9 cellular contexts compared by ENCODE assay signal in genomic region chr11:107856981-107857517, GRCh38. TPM values are rescaled to one million over a fixed set of nuclear protein-coding genes. Genes with fewer than 3 reads are reported as not detected.
A peak's percentile ranks its signal among the peaks of the same experiment; 100 is the strongest.
DNase-seq lines count a peak whose midpoint lies in the region; ATAC-seq and TF ChIP-seq lines count a peak whose summit lies in the region.
"Had no signal": no experiment of that assay in that cellular context is flagged by ENCODE, and none has a peak within 500 bp of the region (broad histone marks: within the 10 kb centered on the region; RNA-seq: fewer than 3 reads in every experiment).

No MANE protein-coding gene starts in this region.

- H3K4me3 Mint-ChIP-seq in effector memory CD8-positive, alpha-beta T cell, result peak overlapping the region; percentile 95 to 97

- H3K4me1 Mint-ChIP-seq in effector memory CD8-positive, alpha-beta T cell (ENCODE audit: low read depth in 2 of 2), result peaks cover 25 to 32% of the 10 kb centered on the region in 2 donors

- TF ChIP-seq CTCF in GM12864 (IDR thresholded peaks at IDR 0.05; ENCODE audit: low read depth, low read length, missing control alignments), result no peak
- TF ChIP-seq CTCF in NB4 (IDR thresholded peaks at IDR 0.05; ENCODE audit: low read depth, low read length), result no peak
- no peak for TF ChIP-seq CTCF in prostate gland (IDR thresholded peaks at IDR 0.05)
- no peak for TF ChIP-seq CTCF in GM13977 (IDR thresholded peaks at IDR 0.05; ENCODE audit: extremely low read depth, insufficient read depth, missing control alignments)

- H3K36me3 Mint-ChIP-seq in effector memory CD8-positive, alpha-beta T cell (ENCODE audit: insufficient read depth), result peaks cover 19% of the 10 kb centered on the region

- in situ Hi-C loops in GM13977 (cut with MboI; ENCODE audit: low pct_unique_long_range_greater_than_20kb, low sequenced_read_pairs, unreplicated experiment), result no loop called here

- DNase-seq in GM12864 (ENCODE audit: low read depth), result no peak
- peak; percentile 42 for DNase-seq in NB4 (ENCODE audit: low read depth)
- DNase-seq in effector memory CD8-positive, alpha-beta T cell, result no peak
- no peak for DNase-seq in prostate gland (ENCODE audit: low spot score)
- DNase-seq in GM13977 (ENCODE audit: low spot score), result no peak
- DNase-seq in NOMO-1 treated with DMSO at 0.1 percent for 48 hours (lab: John Stamatoyannopoulos, UW; ENCODE audit: unreplicated experiment), result no peak
- no peak for DNase-seq in activated effector memory CD4-positive, alpha-beta T cell treated with anti-CD3 and anti-CD28 coated beads, Interleukin-2, amount 50 U/mL, for 16 hours
- DNase-seq: posterior cingulate gyrus had no signal

- H3K9me3 Mint-ChIP-seq in effector memory CD8-positive, alpha-beta T cell, result no peaks in the 10 kb centered on the region

- no peak for ATAC-seq in effector memory CD8-positive, alpha-beta T cell (replicated peaks)
- ATAC-seq in HG03108 (IDR thresholded peaks at IDR 0.05; ENCODE audit: unreplicated experiment), result no peak

- no peaks in the 10 kb centered on the region for H3K36me3 ChIP-seq in prostate gland

- TF ChIP-seq POLR2A in NB4 (IDR thresholded peaks at IDR 0.05; ENCODE audit: extremely low read depth, insufficient read length), result no peak
- TF ChIP-seq POLR2A in prostate gland (IDR thresholded peaks at IDR 0.05), result no peak

- no peaks in the 10 kb centered on the region for H3K27me3 ChIP-seq in prostate gland (replicated peaks; ENCODE audit: insufficient read depth)

- H3K27ac ChIP-seq in prostate gland, result peak overlapping the region; percentile 61 to 89

- intact Hi-C loops in prostate gland (cut with DNase I), result loop anchor here (5.0 kb wide), 1 partner anchor 60 kb away; no protein-coding TSS in a partner anchor

- peak overlapping the region; percentile 90 to 92 for H3K27ac Mint-ChIP-seq in effector memory CD8-positive, alpha-beta T cell

- peak overlapping the region; percentile 69 for H3K4me3 ChIP-seq in GM12864 (ENCODE audit: low read depth, low read length)
- peak overlapping the region; percentile 78 for H3K4me3 ChIP-seq in NB4 (ENCODE audit: low read depth, low read length)
- H3K4me3 ChIP-seq in prostate gland, result peak overlapping the region; percentile 70 to 78

- H3K27me3 Mint-ChIP-seq in effector memory CD8-positive, alpha-beta T cell, result no peaks in the 10 kb centered on the region

- 55% methylated on average over 7 of the region's 7 CpGs for WGBS in prostate gland

- H3K9me3 ChIP-seq in prostate gland, result no peaks in the 10 kb centered on the region

- no peaks in the 10 kb centered on the region for H3K4me1 ChIP-seq in prostate gland (replicated peaks)

RNA-seq across cellular contexts. Expression of gene SLC35F2, which starts 1.5 kb away (rescaled TPM):
- 10 to 100 TPM; 21.6 to 41.9 TPM for total RNA-seq in prostate gland
